Comparison of ENCODE assay signal across 9 cellular contexts in the genomic region with DNA sequence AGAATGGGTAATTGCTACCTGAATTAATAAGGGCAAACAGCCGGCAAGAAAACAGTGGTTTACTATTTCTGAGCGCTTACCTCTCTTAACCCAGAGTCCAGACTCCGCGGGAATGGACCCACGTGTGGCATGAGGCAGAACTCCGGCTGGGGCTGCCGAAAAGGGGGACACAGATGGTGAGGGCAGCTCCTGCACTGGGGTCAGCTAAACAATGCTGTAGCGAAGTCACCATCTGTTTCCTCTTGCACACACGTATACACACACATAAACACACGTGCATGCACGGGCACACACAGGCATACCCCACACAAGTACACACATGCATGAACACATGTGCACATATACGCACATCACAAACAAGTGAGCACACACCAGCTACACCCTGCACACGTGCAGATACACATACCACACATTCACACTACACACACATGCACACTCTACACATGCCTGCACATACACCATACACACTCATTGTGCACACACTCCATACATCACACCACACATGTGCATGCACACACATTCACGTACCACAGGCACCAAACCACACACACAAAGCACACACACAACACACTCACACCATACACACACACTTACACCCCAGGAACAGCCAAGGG.
DNase-seq lines count a peak whose midpoint lies in the region; ATAC-seq and TF ChIP-seq lines count a peak whose summit lies in the region.
"Had no signal": no experiment of that assay in that cellular context is flagged by ENCODE, and none has a peak within 500 bp of the region (broad histone marks: within the 10 kb centered on the region; RNA-seq: fewer than 3 reads in every experiment).

No MANE protein-coding gene starts in this region.

- peak overlapping the region in 3 of 4 donors; percentile 22 to 58 (median 58) for H3K4me3 Mint-ChIP-seq in CD4-positive, CD25-positive, alpha-beta regulatory T cell
- no peak overlapping the region for H3K4me3 Mint-ChIP-seq in GM23338
- H3K4me3 Mint-ChIP-seq in activated naive CD8-positive, alpha-beta T cell, result peak overlapping the region; percentile 60
- peak overlapping the region; percentile 62 for H3K4me3 Mint-ChIP-seq in natural killer cell

- H3K79me2 ChIP-seq in GM23338 (replicated peaks; ENCODE audit: insufficient read depth), result no peaks in the 10 kb centered on the region

- no peak for DNase-seq in CD4-positive, CD25-positive, alpha-beta regulatory T cell
- DNase-seq in GM23338 (ENCODE audit: low spot score) (no peak), natural killer cell (no peak), amniotic stem cell (lab: John Stamatoyannopoulos, UW) (no peak), Peyer's patch (no peak), aorta (no peak), SIG-M5 treated with dmso at 0.1 percent for 504 hours (lab: John Stamatoyannopoulos, UW; ENCODE audit: unreplicated experiment) (no peak)
- DNase-seq: NCI-H1048 had no signal

- no peak overlapping the region for H3K4me3 ChIP-seq in CD4-positive, CD25-positive, alpha-beta regulatory T cell (ENCODE audit: low read depth, low read length)
- no peak overlapping the region for H3K4me3 ChIP-seq in GM23338
- H3K4me3 ChIP-seq in Peyer's patch, result no peak overlapping the region
- no peak overlapping the region for H3K4me3 ChIP-seq in aorta (ENCODE audit: low read length in 2 of 2)

- H3F3A ChIP-seq in GM23338 (replicated peaks; ENCODE audit: low read depth), result no peaks in the 10 kb centered on the region

- no peaks in the 10 kb centered on the region for H3K27me3 Mint-ChIP-seq in CD4-positive, CD25-positive, alpha-beta regulatory T cell
- peaks cover 11% of the 10 kb centered on the region for H3K27me3 Mint-ChIP-seq in GM23338 (ENCODE audit: insufficient read depth, low read depth, poor library complexity)
- peaks cover 5% of the 10 kb centered on the region for H3K27me3 Mint-ChIP-seq in activated naive CD8-positive, alpha-beta T cell
- H3K27me3 Mint-ChIP-seq in natural killer cell (ENCODE audit: low read depth in 2 of 2), result peaks cover 0 to 6% of the 10 kb centered on the region in 2 donors

- no peak overlapping the region for H3K4me2 ChIP-seq in GM23338

- H3K27ac ChIP-seq in CD4-positive, CD25-positive, alpha-beta regulatory T cell (ENCODE audit: insufficient read depth, low read length, poor library complexity, severe bottlenecking), result no peak overlapping the region
- no peak overlapping the region for H3K27ac ChIP-seq in GM23338 (ENCODE audit: low read depth)
- H3K27ac ChIP-seq in Peyer's patch, result no peak overlapping the region
- H3K27ac ChIP-seq in aorta (ENCODE audit: low read depth in 1 of 2, low read length in 2 of 2), result no peak overlapping the region

- H3K4me1 ChIP-seq in CD4-positive, CD25-positive, alpha-beta regulatory T cell (ENCODE audit: control insufficient read depth, insufficient read depth, low read length, poor library complexity, severe bottlenecking), result peaks cover 25% of the 10 kb centered on the region
- H3K4me1 ChIP-seq in GM23338 (ENCODE audit: insufficient read depth), result 0 out of 2 replicates have a peak, but pooled peaks cover 6% of the 10 kb centered on the region
- H3K4me1 ChIP-seq in Peyer's patch, result peaks cover 0 to 26% (median 23%) of the 10 kb centered on the region in 4 donors
- H3K4me1 ChIP-seq in aorta (ENCODE audit: control insufficient read depth in 1 of 2, insufficient read depth in 2 of 2, low read length in 2 of 2), result no peaks in the 10 kb centered on the region

- H3K27me3 ChIP-seq in CD4-positive, CD25-positive, alpha-beta regulatory T cell (ENCODE audit: control insufficient read depth, insufficient read depth, low read length), result no peaks in the 10 kb centered on the region
- H3K27me3 ChIP-seq in GM23338 (ENCODE audit: insufficient read depth) (no peaks in the 10 kb centered on the region), Peyer's patch (no peaks in the 10 kb centered on the region), aorta (ENCODE audit: control insufficient read depth in 1 of 2, insufficient read depth in 2 of 2, low read length in 1 of 2) (no peaks in the 10 kb centered on the region)

- ATAC-seq in CD4-positive, CD25-positive, alpha-beta regulatory T cell (ENCODE audit: low read depth in 2 of 2), result no peak
- ATAC-seq in GM23338 (no peak), natural killer cell (no peak), aorta (ENCODE audit: low FRiP score) (no peak)

- H3K9me2 ChIP-seq in GM23338 (ENCODE audit: insufficient read depth), result no peaks in the 10 kb centered on the region

- H3K36me3 Mint-ChIP-seq in CD4-positive, CD25-positive, alpha-beta regulatory T cell, result no peaks in the 10 kb centered on the region
- H3K36me3 Mint-ChIP-seq in GM23338 (ENCODE audit: low read depth), result no peaks in the 10 kb centered on the region
- H3K36me3 Mint-ChIP-seq in activated naive CD8-positive, alpha-beta T cell, result no peaks in the 10 kb centered on the region
- H3K36me3 Mint-ChIP-seq in natural killer cell, result no peaks in the 10 kb centered on the region

- no peak for TF ChIP-seq POLR2A in Peyer's patch (IDR thresholded peaks at IDR 0.05)

- no peaks in the 10 kb centered on the region for H3K9me3 Mint-ChIP-seq in CD4-positive, CD25-positive, alpha-beta regulatory T cell
- H3K9me3 Mint-ChIP-seq in GM23338 (no peaks in the 10 kb centered on the region), natural killer cell (no peaks in the 10 kb centered on the region)
- no peaks in the 10 kb centered on the region for H3K9me3 Mint-ChIP-seq in activated naive CD8-positive, alpha-beta T cell (ENCODE audit: low read depth)

- no peaks in the 10 kb centered on the region for H3K9me3 ChIP-seq in CD4-positive, CD25-positive, alpha-beta regulatory T cell (ENCODE audit: control insufficient read depth in 2 of 2, low read length in 2 of 2)
- no peaks in the 10 kb centered on the region for H3K9me3 ChIP-seq in Peyer's patch
- H3K9me3 ChIP-seq in aorta (ENCODE audit: control insufficient read depth, low read length), result no peaks in the 10 kb centered on the region

- H4K20me1 ChIP-seq in GM23338 (replicated peaks; ENCODE audit: insufficient read depth), result no peaks in the 10 kb centered on the region

- intact Hi-C loops in natural killer cell (cut with micrococcal nuclease) (loop anchor here (2.0 kb wide), 1 partner anchor 33 kb away; no protein-coding TSS in a partner anchor), aorta (cut with DNase I) (no loop called here)

- no peak overlapping the region for H2AFZ ChIP-seq in GM23338

- peak overlapping the region in 2 of 3 donors; percentile 43 to 72 for H3K27ac Mint-ChIP-seq in CD4-positive, CD25-positive, alpha-beta regulatory T cell
- H3K27ac Mint-ChIP-seq in GM23338 (0 out of 2 replicates have a peak overlapping the region, but pooled peaks have one; percentile 3), natural killer cell (peak overlapping the region in 1 of 2 donors; percentile 66)
- no peak overlapping the region for H3K27ac Mint-ChIP-seq in activated naive CD8-positive, alpha-beta T cell

- 71 to 77% methylated on average over 14 of the region's 14 CpGs for WGBS in aorta, 2 donors

- no peak for TF ChIP-seq CTCF in GM23338 (conservative IDR thresholded peaks at IDR 0.05; ENCODE audit: low read depth in 2 of 2)
- no peak for TF ChIP-seq CTCF in natural killer cell (IDR thresholded peaks at IDR 0.05)
- no peak for TF ChIP-seq CTCF in Peyer's patch (IDR thresholded peaks at IDR 0.05)

- H3K36me3 ChIP-seq in CD4-positive, CD25-positive, alpha-beta regulatory T cell (ENCODE audit: control insufficient read depth, insufficient read depth, low read length), result no peaks in the 10 kb centered on the region
- H3K36me3 ChIP-seq in GM23338 (ENCODE audit: insufficient read depth) (no peaks in the 10 kb centered on the region), Peyer's patch (no peaks in the 10 kb centered on the region), aorta (ENCODE audit: control insufficient read depth in 1 of 2, insufficient read depth in 2 of 2, low read length in 1 of 2) (no peaks in the 10 kb centered on the region)

- peaks cover 10 to 34% (median 13%) of the 10 kb centered on the region in 4 donors for H3K4me1 Mint-ChIP-seq in CD4-positive, CD25-positive, alpha-beta regulatory T cell
- peaks cover 56% of the 10 kb centered on the region for H3K4me1 Mint-ChIP-seq in GM23338
- peaks cover 51% of the 10 kb centered on the region for H3K4me1 Mint-ChIP-seq in activated naive CD8-positive, alpha-beta T cell (ENCODE audit: low read depth)
- H3K4me1 Mint-ChIP-seq in natural killer cell, result peaks cover 34 to 47% of the 10 kb centered on the region in 2 donors

TF ChIP-seq in GM23338, 12 proteins besides CTCF, POLR2A, EP300 and RAD21 (continues in another document):
- TF ChIP-seq EZH2phosphoT487 (IDR thresholded peaks at IDR 0.05; ENCODE audit: unreplicated experiment), result no peak
